11 cellular contexts compared by ENCODE assay signal in the genomic region with DNA sequence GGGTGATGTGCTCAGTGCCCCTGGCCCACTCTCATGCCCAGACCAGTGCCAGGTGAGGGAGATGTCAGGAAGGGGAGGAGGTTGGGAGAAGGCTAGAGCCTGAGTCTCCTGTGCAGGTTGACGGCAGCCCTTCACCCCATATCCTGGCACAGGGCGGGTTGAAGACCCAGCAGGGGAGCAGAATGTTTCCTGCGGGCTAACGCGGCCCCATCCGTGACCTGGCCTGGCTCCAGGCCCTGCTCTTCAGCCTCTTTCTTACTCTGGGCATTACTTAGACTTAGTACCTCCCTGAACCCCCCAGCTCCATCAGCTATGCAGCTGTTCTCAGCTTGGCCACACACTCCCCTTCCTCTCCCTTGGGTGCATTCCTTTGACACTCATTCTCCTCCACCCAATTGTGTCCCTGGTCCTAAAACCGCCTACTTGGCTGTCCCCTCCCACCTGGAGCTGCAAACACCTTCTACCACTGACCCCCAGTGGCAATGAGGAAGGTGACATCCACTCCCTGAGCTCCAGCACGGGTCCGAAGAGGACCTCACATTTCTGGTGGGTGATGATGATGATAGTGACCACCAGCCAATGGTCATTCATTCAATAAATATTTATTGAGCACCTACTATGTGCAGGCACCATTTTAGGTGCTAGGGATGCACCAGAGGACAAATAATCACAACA.
DNase-seq lines count a peak whose midpoint lies in the region; ATAC-seq, FAIRE-seq and TF ChIP-seq lines count a peak whose summit lies in the region.
"Had no signal": no experiment of that assay in that cellular context is flagged by ENCODE, and none has a peak within 500 bp of the region (broad histone marks: within the 10 kb centered on the region; RNA-seq: fewer than 3 reads in every experiment).

No MANE protein-coding gene starts in this region.

- no peak overlapping the region for H3K4me3 ChIP-seq in A549
- H3K4me3 ChIP-seq in GM23338, result no peak overlapping the region
- H3K4me3 ChIP-seq in fibroblast of pulmonary artery (replicated peaks; ENCODE audit: low read depth, low read length), result no peak overlapping the region
- no peak overlapping the region for H3K4me3 ChIP-seq in right cardiac atrium (ENCODE audit: low read length)

- H3K27ac ChIP-seq in A549 (no peak overlapping the region), GM23338 (ENCODE audit: low read depth) (no peak overlapping the region), right cardiac atrium (ENCODE audit: low read length) (no peak overlapping the region)

- TF ChIP-seq CTCF in A549 (IDR thresholded peaks at IDR 0.05) (no peak), GM23338 (conservative IDR thresholded peaks at IDR 0.05; ENCODE audit: low read depth in 2 of 2) (peak; percentile 53 to 76), fibroblast of pulmonary artery (IDR thresholded peaks at IDR 0.05; ENCODE audit: low read length, missing control alignments) (peak; percentile 7), natural killer cell (IDR thresholded peaks at IDR 0.05) (no peak)

- intact Hi-C loops in right cardiac atrium (cut with DNase I), result no loop called here
- intact Hi-C loops in natural killer cell (cut with micrococcal nuclease), result no loop called here

- TF ChIP-seq POLR2A in A549 (IDR thresholded peaks at IDR 0.05; ENCODE audit: low read length), result no peak

- ATAC-seq in A549, result peak; percentile 35 to 76; a peak in 4 of 6 replicates
- peak; percentile 82 for ATAC-seq in GM23338
- no peak for ATAC-seq in GM21447 (IDR thresholded peaks at IDR 0.05; ENCODE audit: unreplicated experiment)
- ATAC-seq in right cardiac atrium, result no peak
- no peak for ATAC-seq in natural killer cell
- no peak for ATAC-seq in GM18511 (IDR thresholded peaks at IDR 0.05; ENCODE audit: unreplicated experiment)

- H3K4me1 Mint-ChIP-seq in GM23338, result peaks cover 13% of the 10 kb centered on the region
- H3K4me1 Mint-ChIP-seq in natural killer cell, result no peaks in the 10 kb centered on the region

- no peaks in the 10 kb centered on the region for H3K4me1 ChIP-seq in A549
- H3K4me1 ChIP-seq in GM23338 (ENCODE audit: insufficient read depth), result no peaks in the 10 kb centered on the region
- no peaks in the 10 kb centered on the region for H3K4me1 ChIP-seq in right cardiac atrium (ENCODE audit: control insufficient read depth, insufficient read depth, low read length)

- no peaks in the 10 kb centered on the region; the same call in 2 of the 3 replicates for H3K9me3 Mint-ChIP-seq in GM23338
- no peaks in the 10 kb centered on the region for H3K9me3 Mint-ChIP-seq in natural killer cell
- H3K9me3 Mint-ChIP-seq: activated naive CD4-positive, alpha-beta T cell treated with anti-CD3 and anti-CD28 coated beads for 36 hours; T-helper 2 cell treated with Interferon-gamma antibody and Interleukin-4, amounts not matched to agents 5 μg/mL and 100 μg/mL, for 36 hours had no signal

- no peak overlapping the region for H2AFZ ChIP-seq in GM23338

- 53% methylated on average over 9 of the region's 9 CpGs for WGBS in A549 (ENCODE audit: missing lambda C conversion rate)
- WGBS in right cardiac atrium, result 50% methylated on average over 9 of the region's 9 CpGs

- POLR2A ChIA-PET in A549 (lab: Yijun Ruan, JAX), result no interaction called here

- H3K36me3 Mint-ChIP-seq in GM23338 (ENCODE audit: low read depth), result no peaks in the 10 kb centered on the region
- no peaks in the 10 kb centered on the region for H3K36me3 Mint-ChIP-seq in natural killer cell

- CTCF ChIA-PET in A549 (lab: Yijun Ruan, JAX), result no interaction called here

- no peaks in the 10 kb centered on the region for H4K20me1 ChIP-seq in GM23338 (replicated peaks; ENCODE audit: insufficient read depth)

- no peak for FAIRE-seq in A549 (lab: Jason Lieb, UNC)
- FAIRE-seq: G401.6 had no signal

- no peak overlapping the region for H3K4me3 Mint-ChIP-seq in GM23338
- H3K4me3 Mint-ChIP-seq in natural killer cell, result no peak overlapping the region
- H3K4me3 Mint-ChIP-seq: activated naive CD4-positive, alpha-beta T cell treated with anti-CD3 and anti-CD28 coated beads for 36 hours; T-helper 2 cell treated with Interferon-gamma antibody and Interleukin-4, amounts not matched to agents 5 μg/mL and 100 μg/mL, for 36 hours had no signal

- H3K27me3 ChIP-seq in GM23338 (ENCODE audit: insufficient read depth) (no peaks in the 10 kb centered on the region), right cardiac atrium (ENCODE audit: control insufficient read depth, insufficient read depth) (no peaks in the 10 kb centered on the region)

- H3K79me2 ChIP-seq in GM23338 (replicated peaks; ENCODE audit: insufficient read depth), result no peaks in the 10 kb centered on the region

- no peak for TF ChIP-seq EP300 in A549 (IDR thresholded peaks at IDR 0.05)

- H3K4me2 ChIP-seq in A549 (no peak overlapping the region), GM23338 (no peak overlapping the region)

- H3K27me3 Mint-ChIP-seq in GM23338 (ENCODE audit: insufficient read depth, low read depth, poor library complexity) (peaks cover 9% of the 10 kb centered on the region), natural killer cell (ENCODE audit: low read depth in 2 of 2) (peaks cover 15 to 40% of the 10 kb centered on the region in 2 donors)

- no peaks in the 10 kb centered on the region for H3K9me2 ChIP-seq in GM23338 (ENCODE audit: insufficient read depth)

- peak in 1 of 2 experiments; percentile 36; a peak in 1 of 5 replicates for TF ChIP-seq RAD21 in A549 (conservative IDR thresholded peaks at IDR 0.05 in 1 of 2, IDR thresholded peaks at IDR 0.05 in 1 of 2)

- DNase-seq in A549 (ENCODE audit: low read depth in 1 of 2, low spot score in 1 of 2), result peak; percentile 18 to 33
- peak; percentile 70 for DNase-seq in GM23338 (ENCODE audit: low spot score)
- peak; percentile 79 for DNase-seq in NCI-H69 (lab: John Stamatoyannopoulos, UW)
- DNase-seq in fibroblast of pulmonary artery (ENCODE audit: low read depth), result no peak
- DNase-seq in right cardiac atrium, result no peak
- no peak for DNase-seq in natural killer cell
- DNase-seq: activated naive CD4-positive, alpha-beta T cell treated with anti-CD3 and anti-CD28 coated beads for 36 hours had no signal

- H3K9me3 ChIP-seq in A549, result no peaks in the 10 kb centered on the region
- no peaks in the 10 kb centered on the region for H3K9me3 ChIP-seq in right cardiac atrium (ENCODE audit: control insufficient read depth, low read length)

- no peaks in the 10 kb centered on the region for H3K36me3 ChIP-seq in GM23338 (ENCODE audit: insufficient read depth)

- H3F3A ChIP-seq in GM23338 (replicated peaks; ENCODE audit: low read depth), result no peaks in the 10 kb centered on the region

- H3K27ac Mint-ChIP-seq in GM23338 (no peak overlapping the region), natural killer cell (no peak overlapping the region)
- H3K27ac Mint-ChIP-seq: activated naive CD4-positive, alpha-beta T cell treated with anti-CD3 and anti-CD28 coated beads for 36 hours; T-helper 2 cell treated with Interferon-gamma antibody and Interleukin-4, amounts not matched to agents 5 μg/mL and 100 μg/mL, for 36 hours had no signal

TF ChIP-seq in A549, 52 proteins besides CTCF, POLR2A, EP300 and RAD21 (continues in another document):
- TF ChIP-seq POLR2AphosphoS2 (conservative IDR thresholded peaks at IDR 0.05; ENCODE audit: low read length), result no peak
- TF ChIP-seq ZC3H11A (IDR thresholded peaks at IDR 0.05), result no peak
- TF ChIP-seq RNF2 (IDR thresholded peaks at IDR 0.05; ENCODE audit: borderline replicate concordance, low read depth), result no peak
- TF ChIP-seq JUNB (IDR thresholded peaks at IDR 0.05), result no peak

TF ChIP-seq in GM23338, 12 proteins besides CTCF, POLR2A, EP300 and RAD21 (continues in another document):
- TF ChIP-seq ZNF331 (CRISPR knock-in tag; IDR thresholded peaks at IDR 0.05; ENCODE audit: low read depth), result no peak
- TF ChIP-seq POLR2AphosphoS5 (IDR thresholded peaks at IDR 0.05; ENCODE audit: low read depth), result no peak
- TF ChIP-seq ZNF114 (CRISPR knock-in tag; IDR thresholded peaks at IDR 0.05), result no peak
- no peak for TF ChIP-seq CREB1 (CRISPR knock-in tag; IDR thresholded peaks at IDR 0.05; ENCODE audit: low read depth)
- TF ChIP-seq, protein P1, sequence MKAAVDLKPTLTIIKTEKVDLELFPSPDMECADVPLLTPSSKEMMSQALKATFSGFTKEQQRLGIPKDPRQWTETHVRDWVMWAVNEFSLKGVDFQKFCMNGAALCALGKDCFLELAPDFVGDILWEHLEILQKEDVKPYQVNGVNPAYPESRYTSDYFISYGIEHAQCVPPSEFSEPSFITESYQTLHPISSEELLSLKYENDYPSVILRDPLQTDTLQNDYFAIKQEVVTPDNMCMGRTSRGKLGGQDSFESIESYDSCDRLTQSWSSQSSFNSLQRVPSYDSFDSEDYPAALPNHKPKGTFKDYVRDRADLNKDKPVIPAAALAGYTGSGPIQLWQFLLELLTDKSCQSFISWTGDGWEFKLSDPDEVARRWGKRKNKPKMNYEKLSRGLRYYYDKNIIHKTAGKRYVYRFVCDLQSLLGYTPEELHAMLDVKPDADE (IDR thresholded peaks at IDR 0.05), result no peak
- no peak for TF ChIP-seq EZH2phosphoT487 (IDR thresholded peaks at IDR 0.05; ENCODE audit: unreplicated experiment)
- TF ChIP-seq JUNB (IDR thresholded peaks at IDR 0.05; ENCODE audit: unreplicated experiment), result no peak
- TF ChIP-seq, protein P2, sequence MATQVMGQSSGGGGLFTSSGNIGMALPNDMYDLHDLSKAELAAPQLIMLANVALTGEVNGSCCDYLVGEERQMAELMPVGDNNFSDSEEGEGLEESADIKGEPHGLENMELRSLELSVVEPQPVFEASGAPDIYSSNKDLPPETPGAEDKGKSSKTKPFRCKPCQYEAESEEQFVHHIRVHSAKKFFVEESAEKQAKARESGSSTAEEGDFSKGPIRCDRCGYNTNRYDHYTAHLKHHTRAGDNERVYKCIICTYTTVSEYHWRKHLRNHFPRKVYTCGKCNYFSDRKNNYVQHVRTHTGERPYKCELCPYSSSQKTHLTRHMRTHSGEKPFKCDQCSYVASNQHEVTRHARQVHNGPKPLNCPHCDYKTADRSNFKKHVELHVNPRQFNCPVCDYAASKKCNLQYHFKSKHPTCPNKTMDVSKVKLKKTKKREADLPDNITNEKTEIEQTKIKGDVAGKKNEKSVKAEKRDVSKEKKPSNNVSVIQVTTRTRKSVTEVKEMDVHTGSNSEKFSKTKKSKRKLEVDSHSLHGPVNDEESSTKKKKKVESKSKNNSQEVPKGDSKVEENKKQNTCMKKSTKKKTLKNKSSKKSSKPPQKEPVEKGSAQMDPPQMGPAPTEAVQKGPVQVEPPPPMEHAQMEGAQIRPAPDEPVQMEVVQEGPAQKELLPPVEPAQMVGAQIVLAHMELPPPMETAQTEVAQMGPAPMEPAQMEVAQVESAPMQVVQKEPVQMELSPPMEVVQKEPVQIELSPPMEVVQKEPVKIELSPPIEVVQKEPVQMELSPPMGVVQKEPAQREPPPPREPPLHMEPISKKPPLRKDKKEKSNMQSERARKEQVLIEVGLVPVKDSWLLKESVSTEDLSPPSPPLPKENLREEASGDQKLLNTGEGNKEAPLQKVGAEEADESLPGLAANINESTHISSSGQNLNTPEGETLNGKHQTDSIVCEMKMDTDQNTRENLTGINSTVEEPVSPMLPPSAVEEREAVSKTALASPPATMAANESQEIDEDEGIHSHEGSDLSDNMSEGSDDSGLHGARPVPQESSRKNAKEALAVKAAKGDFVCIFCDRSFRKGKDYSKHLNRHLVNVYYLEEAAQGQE (IDR thresholded peaks at IDR 0.05; ENCODE audit: unreplicated experiment), result no peak
- no peak for TF ChIP-seq STAT1 (IDR thresholded peaks at IDR 0.05; ENCODE audit: unreplicated experiment)

Comparison
In these comparisons a context has a peak if more than half of its experiments do, and no peak if none do; other contexts are left out.
1. ATAC-seq: peak in A549 (2 of 2) and GM23338 (single experiment); none in GM21447 (single experiment), right cardiac atrium (0 of 2), natural killer cell (0 of 3) and GM18511 (single experiment).
2. DNase-seq: peak in A549 (2 of 2), GM23338 (single experiment) and NCI-H69 (single experiment); none in fibroblast of pulmonary artery (single experiment), right cardiac atrium (0 of 3) and natural killer cell (single experiment).
3. CTCF ChIP-seq: peak in GM23338 (2 of 2) and fibroblast of pulmonary artery (single experiment); none in A549 (single experiment) and natural killer cell (single experiment).